1 cellular context compared by ENCODE assay signal in genomic region chr17:45247429-45248131, GRCh38.
A peak's percentile ranks its signal among the peaks of the same experiment; 100 is the strongest.
TF ChIP-seq lines count a peak whose summit lies in the region.

No MANE protein-coding gene starts in this region.

TF ChIP-seq in HepG2, 621 proteins besides CTCF, POLR2A, EP300 and RAD21 (continued from another document and continues in another):
- 0 out of 2 replicates have a peak, but pooled peaks have one; percentile 42 for TF ChIP-seq ARID5B (CRISPR knock-in tag; IDR thresholded peaks at IDR 0.05)
- TF ChIP-seq ZKSCAN1 (IDR thresholded peaks at IDR 0.05; ENCODE audit: low read length): no peak
- TF ChIP-seq JUN (CRISPR knock-in tag; IDR thresholded peaks at IDR 0.05): no peak; the same call in 1 of the 2 replicates
- 0 out of 2 replicates have a peak, but pooled peaks have one; percentile 17 for TF ChIP-seq ZNF451 (CRISPR knock-in tag; IDR thresholded peaks at IDR 0.05)
- no peak for TF ChIP-seq ZBTB26 (CRISPR knock-in tag; IDR thresholded peaks at IDR 0.05; ENCODE audit: borderline replicate concordance)
- TF ChIP-seq SP4 (CRISPR knock-in tag; IDR thresholded peaks at IDR 0.05): peak; percentile 65; the same call in 1 of the 2 replicates
- no peak for TF ChIP-seq NFRKB (IDR thresholded peaks at IDR 0.05)
- TF ChIP-seq ZNF567 (CRISPR knock-in tag; IDR thresholded peaks at IDR 0.05; ENCODE audit: borderline replicate concordance): no peak
- no peak for TF ChIP-seq ZNF251 (CRISPR knock-in tag; IDR thresholded peaks at IDR 0.05)
- TF ChIP-seq HNRNPUL1 (IDR thresholded peaks at IDR 0.05; ENCODE audit: low read depth, low read length): no peak
- peak; percentile 39 for TF ChIP-seq KDM5B (CRISPR knock-in tag; IDR thresholded peaks at IDR 0.05; ENCODE audit: borderline replicate concordance)
- TF ChIP-seq ZNF766 (CRISPR knock-in tag; IDR thresholded peaks at IDR 0.05; ENCODE audit: borderline replicate concordance): no peak; the same call in 1 of the 2 replicates
- no peak for TF ChIP-seq ZNF713 (CRISPR knock-in tag; IDR thresholded peaks at IDR 0.05)
- no peak for TF ChIP-seq ZNF781 (CRISPR knock-in tag; IDR thresholded peaks at IDR 0.05; ENCODE audit: borderline replicate concordance, not compliant biosample characterization)
- TF ChIP-seq MAZ (IDR thresholded peaks at IDR 0.05; ENCODE audit: borderline replicate concordance, low read depth, low read length): 0 out of 2 replicates have a peak, but pooled peaks have one; percentile 39
- TF ChIP-seq MAZ (CRISPR knock-in tag; IDR thresholded peaks at IDR 0.05; ENCODE audit: low read depth): peak; percentile 78
- TF ChIP-seq THRA (CRISPR knock-in tag; IDR thresholded peaks at IDR 0.05; ENCODE audit: borderline replicate concordance): peak; percentile 10; the same call in 1 of the 2 replicates
- TF ChIP-seq ZNF580 (CRISPR knock-in tag; IDR thresholded peaks at IDR 0.05; ENCODE audit: borderline replicate concordance, low read depth): no peak
- peak; percentile 62; the same call in 1 of the 2 replicates for TF ChIP-seq THAP8 (CRISPR knock-in tag; IDR thresholded peaks at IDR 0.05; ENCODE audit: borderline replicate concordance)
- peak; percentile 29; the same call in 1 of the 2 replicates for TF ChIP-seq HNF1B (CRISPR knock-in tag; IDR thresholded peaks at IDR 0.05)
- no peak for TF ChIP-seq PRDM4 (CRISPR knock-in tag; IDR thresholded peaks at IDR 0.05; ENCODE audit: borderline replicate concordance)
- TF ChIP-seq ZC3H13 (CRISPR knock-in tag; IDR thresholded peaks at IDR 0.05): no peak
- peak; percentile 57; the same call in 1 of the 2 replicates for TF ChIP-seq RFXAP (CRISPR knock-in tag; IDR thresholded peaks at IDR 0.05; ENCODE audit: borderline replicate concordance)
- no peak for TF ChIP-seq ZNF234 (CRISPR knock-in tag; conservative IDR thresholded peaks at IDR 0.05)
- no peak for TF ChIP-seq RORA (CRISPR knock-in tag; IDR thresholded peaks at IDR 0.05)
- no peak for TF ChIP-seq CBX5 (CRISPR knock-in tag; IDR thresholded peaks at IDR 0.05; ENCODE audit: borderline replicate concordance)
- no peak for TF ChIP-seq TRAFD1 (CRISPR knock-in tag; IDR thresholded peaks at IDR 0.05; ENCODE audit: borderline replicate concordance)
- no peak for TF ChIP-seq MTA3 (CRISPR knock-in tag; IDR thresholded peaks at IDR 0.05)
- TF ChIP-seq ZNF343 (CRISPR knock-in tag; IDR thresholded peaks at IDR 0.05): no peak
- peak; percentile 71 for TF ChIP-seq ZNF749 (CRISPR knock-in tag; IDR thresholded peaks at IDR 0.05; ENCODE audit: borderline replicate concordance)
- peak; percentile 71; the same call in 1 of the 2 replicates for TF ChIP-seq NFKB2 (CRISPR knock-in tag; IDR thresholded peaks at IDR 0.05; ENCODE audit: borderline replicate concordance)
- 0 out of 2 replicates have a peak, but pooled peaks have one; percentile 10 for TF ChIP-seq LBX2 (CRISPR knock-in tag; IDR thresholded peaks at IDR 0.05; ENCODE audit: borderline replicate concordance)
- TF ChIP-seq MXD3 (CRISPR knock-in tag; IDR thresholded peaks at IDR 0.05): 0 out of 2 replicates have a peak, but pooled peaks have one; percentile 12
- no peak for TF ChIP-seq PHB2 (IDR thresholded peaks at IDR 0.05; ENCODE audit: partially characterized antibody)
- no peak for TF ChIP-seq EEA1 (CRISPR knock-in tag; IDR thresholded peaks at IDR 0.05; ENCODE audit: borderline replicate concordance)
- no peak for TF ChIP-seq ZNF225 (CRISPR knock-in tag; IDR thresholded peaks at IDR 0.05)
- no peak for TF ChIP-seq ZNF12 (CRISPR knock-in tag; IDR thresholded peaks at IDR 0.05)
- TF ChIP-seq ZNF547 (CRISPR knock-in tag; IDR thresholded peaks at IDR 0.05): peak; percentile 54; the same call in 1 of the 2 replicates
- TF ChIP-seq PBX3 (CRISPR knock-in tag; IDR thresholded peaks at IDR 0.05; ENCODE audit: borderline replicate concordance): no peak
- TF ChIP-seq ISL2 (CRISPR knock-in tag; IDR thresholded peaks at IDR 0.05): 0 out of 2 replicates have a peak, but pooled peaks have one; percentile 34
- TF ChIP-seq MXD4 (CRISPR knock-in tag; IDR thresholded peaks at IDR 0.05): peak; percentile 56
- TF ChIP-seq ZSCAN31 (CRISPR knock-in tag; IDR thresholded peaks at IDR 0.05; ENCODE audit: low read depth): peak; percentile 83; the same call in 1 of the 2 replicates
- 0 out of 2 replicates have a peak, but pooled peaks have one; percentile 7 for TF ChIP-seq DNMT3B (CRISPR knock-in tag; conservative IDR thresholded peaks at IDR 0.05)
- TF ChIP-seq HNRNPL (IDR thresholded peaks at IDR 0.05; ENCODE audit: low read depth, low read length): peak; percentile 40; the same call in 1 of the 2 replicates
- TF ChIP-seq GLMP (CRISPR knock-in tag; IDR thresholded peaks at IDR 0.05; ENCODE audit: borderline replicate concordance): no peak
- peak; percentile 59; the same call in 1 of the 2 replicates for TF ChIP-seq ZNF205 (CRISPR knock-in tag; IDR thresholded peaks at IDR 0.05)
